ENCODE assay signal across 8 cellular contexts in the genomic region with DNA sequence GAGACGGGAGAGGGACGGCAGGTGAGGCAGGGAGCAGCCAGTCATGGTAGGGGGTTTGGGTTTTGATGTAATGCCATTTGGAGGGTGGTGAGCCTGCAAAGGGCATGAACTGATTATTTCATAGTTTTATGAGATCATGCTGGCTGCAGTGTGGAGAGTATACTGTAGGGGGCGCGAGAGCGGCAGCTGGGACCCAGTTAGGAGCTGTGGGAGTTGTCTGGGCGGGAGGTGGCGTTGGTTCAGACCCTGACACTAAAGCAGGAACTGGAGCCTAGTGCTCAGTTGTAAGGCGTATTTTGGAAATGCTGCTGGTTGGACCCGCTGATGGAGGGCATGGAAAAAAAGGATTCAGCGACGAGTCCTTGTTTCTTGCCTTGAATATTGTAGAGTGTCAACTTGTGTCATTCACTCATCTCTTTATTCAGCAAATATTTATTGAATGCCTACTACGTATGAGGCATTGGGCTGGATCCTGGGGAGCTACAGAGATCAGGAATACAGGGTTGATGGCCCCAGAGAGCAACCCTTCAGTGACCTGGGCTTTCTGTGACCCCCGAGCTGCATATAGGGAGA. TPM values are rescaled to one million over a fixed set of nuclear protein-coding genes. Genes with fewer than 3 reads are reported as not detected.
DNase-seq lines count a peak whose midpoint lies in the region; ATAC-seq and TF ChIP-seq lines count a peak whose summit lies in the region.

No MANE protein-coding gene starts in this region.

- TF ChIP-seq CTCF in HFFc6 (IDR thresholded peaks at IDR 0.05) (peak; percentile 83), lung (IDR thresholded peaks at IDR 0.05; ENCODE audit: control extremely low read depth, extremely low read depth) (peak; percentile 98)

- no peak overlapping the region for H3K27ac Mint-ChIP-seq in HFFc6
- peak overlapping the region; percentile 9 for H3K27ac Mint-ChIP-seq in dendritic cell treated with granulocyte-macrophage colony-stimulating factor and Interleukin-4, amounts not matched to agents 40 ng/mL and 50 ng/mL, for 4 days

- H3K9me3 Mint-ChIP-seq in HFFc6 = no peaks in the 10 kb centered on the region
- H3K9me3 Mint-ChIP-seq in dendritic cell treated with granulocyte-macrophage colony-stimulating factor and Interleukin-4, amounts not matched to agents 40 ng/mL and 50 ng/mL, for 4 days = peaks cover 7% of the 10 kb centered on the region

- H3K4me1 ChIP-seq in lung (ENCODE audit: control insufficient read depth in 2 of 2, insufficient read depth in 2 of 2, low read length in 2 of 2) = no peaks in the 10 kb centered on the region

- intact Hi-C loops in dendritic cell treated with granulocyte-macrophage colony-stimulating factor and Interleukin-4, amounts not matched to agents 40 ng/mL and 50 ng/mL, for 4 days (cut with micrococcal nuclease) = loop anchor here (1.0 to 10.0 kb wide), 3 partner anchors 45 to 278 kb away; no protein-coding TSS in a partner anchor

- no peaks in the 10 kb centered on the region for H3K36me3 ChIP-seq in lung (ENCODE audit: control insufficient read depth in 2 of 2, insufficient read depth in 2 of 2, low read length in 2 of 2)

- no peak overlapping the region for H3K4me3 ChIP-seq in lung

- H3K9me3 ChIP-seq in lung (ENCODE audit: control insufficient read depth in 2 of 2, insufficient read depth in 1 of 2, low read length in 1 of 2) = peaks cover 0 to 2% of the 10 kb centered on the region in 2 donors

- no peak overlapping the region for H3K4me3 Mint-ChIP-seq in HFFc6
- no peak overlapping the region for H3K4me3 Mint-ChIP-seq in dendritic cell treated with granulocyte-macrophage colony-stimulating factor and Interleukin-4, amounts not matched to agents 40 ng/mL and 50 ng/mL, for 4 days

- peaks cover 46% of the 10 kb centered on the region for H3K4me1 Mint-ChIP-seq in HFFc6 (ENCODE audit: low read depth)
- H3K4me1 Mint-ChIP-seq in dendritic cell treated with granulocyte-macrophage colony-stimulating factor and Interleukin-4, amounts not matched to agents 40 ng/mL and 50 ng/mL, for 4 days (ENCODE audit: low read depth) = peaks cover 17% of the 10 kb centered on the region

- ATAC-seq in lung (ENCODE audit: insufficient read depth, low FRiP score) = peak; percentile 88

- no peaks in the 10 kb centered on the region for H3K27me3 ChIP-seq in lung (ENCODE audit: control insufficient read depth, insufficient read depth)

- 22 to 26% methylated on average over 13 of the region's 13 CpGs for WGBS in lung, 2 donors

- H3K27ac ChIP-seq in lung (ENCODE audit: low read depth in 1 of 2, low read length in 1 of 2) = no peak overlapping the region

- peaks cover 8% of the 10 kb centered on the region for H3K27me3 Mint-ChIP-seq in HFFc6 (ENCODE audit: insufficient read depth)
- H3K27me3 Mint-ChIP-seq in dendritic cell treated with granulocyte-macrophage colony-stimulating factor and Interleukin-4, amounts not matched to agents 40 ng/mL and 50 ng/mL, for 4 days = peaks cover 14% of the 10 kb centered on the region

- H3K36me3 Mint-ChIP-seq in HFFc6 (ENCODE audit: low read depth) = peaks cover 5% of the 10 kb centered on the region; the same call in 1 of the 2 replicates
- no peaks in the 10 kb centered on the region for H3K36me3 Mint-ChIP-seq in dendritic cell treated with granulocyte-macrophage colony-stimulating factor and Interleukin-4, amounts not matched to agents 40 ng/mL and 50 ng/mL, for 4 days (ENCODE audit: low read depth)

- DNase-seq in GF-D8 (lab: John Stamatoyannopoulos, UW) (peak; percentile 60), HFFc6 (peak; percentile 38), NCI-H460 (ENCODE audit: extremely low read depth, low read depth) (peak; percentile 54), lung (ENCODE audit: low spot score) (peak; percentile 79), SW480 (ENCODE audit: low spot score) (no peak)
- peak; percentile 61 to 76 for DNase-seq in activated CD4-positive, alpha-beta T cell treated with anti-CD3 and anti-CD28 coated beads, Interleukin-2, amount 50 U/mL, for 24 hours (ENCODE audit: low read depth in 1 of 2, low spot score in 1 of 2)
- DNase-seq in stimulated activated CD8-positive, alpha-beta memory T cell treated with anti-CD3 and anti-CD28 coated beads, Interleukin-15, amount 100 ng/mL, for 24 hours (ENCODE audit: low read depth) = peak; percentile 64

RNA-seq across cellular contexts. Expression of a gene that starts 23.7 kb away (rescaled TPM):
- total RNA-seq in HFFc6 (2021; fragmentation: NEBNext Ultra II Directional; extraction: Animal tissue kit (Norgen Biotek cat#: 25700)) = 1 to 10 TPM; 4.1 to 5.8 (median 4.9) TPM
- 1.2 and 2.3 TPM in 2 replicates for total RNA-seq in NCI-H460 (2014; rRNA removed; shearing (Covaris generic))
- polyA plus RNA-seq in NCI-H460 (2014; cell fraction: nucleus; rRNA removed) = 2.9 and 11.4 TPM in 2 replicates
- 1 to 10 TPM; 4.6 to 7.0 TPM for total RNA-seq in lung
- polyA plus RNA-seq in lung = 1 to 10 TPM; 2.6 to 4.8 TPM
